ENCODE assay signal across 9 cellular contexts in the genomic region with DNA sequence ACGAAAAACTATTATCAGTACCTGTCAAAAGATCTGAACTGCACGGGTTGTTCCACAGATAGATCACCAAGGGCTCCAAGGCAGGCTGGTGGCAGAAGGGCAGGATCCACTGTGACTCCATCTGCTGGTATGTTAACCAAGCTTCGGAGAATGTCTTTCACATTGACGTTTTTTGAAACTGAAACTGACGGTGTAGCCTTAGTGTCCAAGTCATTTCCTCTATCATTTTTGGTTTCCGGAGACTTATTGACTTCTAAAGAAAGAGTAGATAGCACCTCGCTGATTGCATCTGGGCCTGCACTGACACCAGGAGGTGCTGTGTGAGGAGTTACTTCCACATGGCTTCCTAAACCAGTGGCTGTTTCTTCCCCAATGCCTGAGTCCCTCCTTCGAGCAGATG.
DNase-seq lines count a peak whose midpoint lies in the region; ATAC-seq and FAIRE-seq lines count a peak whose summit lies in the region.
"Had no signal": no experiment of that assay in that cellular context is flagged by ENCODE, and none has a peak within 500 bp of the region (broad histone marks: within the 10 kb centered on the region; RNA-seq: fewer than 3 reads in every experiment).

No MANE protein-coding gene starts in this region.

- H3K27ac Mint-ChIP-seq in T-helper 1 cell treated with Interleukin-12 subunit alpha and Interleukin-12 subunit beta and Interleukin-4 antibody, amounts not matched to agents 30 μg/mL and 1 μg/mL, for 36 hours, result peak overlapping the region; percentile 76
- peak overlapping the region; percentile 21 to 91 for H3K27ac Mint-ChIP-seq in effector memory CD8-positive, alpha-beta T cell
- H3K27ac Mint-ChIP-seq: brain had no signal

- H3K36me3 Mint-ChIP-seq in T-helper 1 cell treated with Interleukin-12 subunit alpha and Interleukin-12 subunit beta and Interleukin-4 antibody, amounts not matched to agents 30 μg/mL and 1 μg/mL, for 36 hours (ENCODE audit: low read depth), result peaks cover 28% of the 10 kb centered on the region
- H3K36me3 Mint-ChIP-seq in effector memory CD8-positive, alpha-beta T cell (ENCODE audit: insufficient read depth), result peaks cover 16% of the 10 kb centered on the region

- H3K4me1 Mint-ChIP-seq in T-helper 1 cell treated with Interleukin-12 subunit alpha and Interleukin-12 subunit beta and Interleukin-4 antibody, amounts not matched to agents 30 μg/mL and 1 μg/mL, for 36 hours (ENCODE audit: low read depth), result peaks cover 12% of the 10 kb centered on the region
- H3K4me1 Mint-ChIP-seq in effector memory CD8-positive, alpha-beta T cell (ENCODE audit: low read depth in 2 of 2), result peaks cover 33 to 63% of the 10 kb centered on the region in 2 donors
- H3K4me1 Mint-ChIP-seq: brain had no signal

- ATAC-seq in GM18498 (IDR thresholded peaks at IDR 0.05; ENCODE audit: unreplicated experiment), result peak; percentile 95
- peak; percentile 91 for ATAC-seq in HG02623 (IDR thresholded peaks at IDR 0.05; ENCODE audit: unreplicated experiment)
- ATAC-seq in effector memory CD8-positive, alpha-beta T cell (replicated peaks), result peak; percentile 97

- H3K27me3 Mint-ChIP-seq in T-helper 1 cell treated with Interleukin-12 subunit alpha and Interleukin-12 subunit beta and Interleukin-4 antibody, amounts not matched to agents 30 μg/mL and 1 μg/mL, for 36 hours (ENCODE audit: low read depth), result no peaks in the 10 kb centered on the region
- no peaks in the 10 kb centered on the region for H3K27me3 Mint-ChIP-seq in effector memory CD8-positive, alpha-beta T cell
- H3K27me3 Mint-ChIP-seq: brain had no signal

- H3K4me3 Mint-ChIP-seq in T-helper 1 cell treated with Interleukin-12 subunit alpha and Interleukin-12 subunit beta and Interleukin-4 antibody, amounts not matched to agents 30 μg/mL and 1 μg/mL, for 36 hours, result peak overlapping the region; percentile 13
- H3K4me3 Mint-ChIP-seq in effector memory CD8-positive, alpha-beta T cell, result peak overlapping the region; percentile 9 to 74
- H3K4me3 Mint-ChIP-seq: brain had no signal

- peak; percentile 47 to 68 (median 56) for DNase-seq in effector memory CD8-positive, alpha-beta T cell
- DNase-seq in anterior cingulate cortex (lab: John Stamatoyannopoulos, UW) (no peak), HTR-8/SVneo (ENCODE audit: insufficient read length, low spot score) (no peak), occipital lobe (lab: John Stamatoyannopoulos, UW) (no peak), NCI-H1048 (lab: John Stamatoyannopoulos, UW) (no peak)

- no peak for FAIRE-seq in HTR-8/SVneo (lab: Jason Lieb, UNC)

- H3K9me3 Mint-ChIP-seq in T-helper 1 cell treated with Interleukin-12 subunit alpha and Interleukin-12 subunit beta and Interleukin-4 antibody, amounts not matched to agents 30 μg/mL and 1 μg/mL, for 36 hours, result no peaks in the 10 kb centered on the region
- H3K9me3 Mint-ChIP-seq in effector memory CD8-positive, alpha-beta T cell, result no peaks in the 10 kb centered on the region

Comparison
In these comparisons a context has a peak if more than half of its experiments do, and no peak if none do; other contexts are left out.
1. DNase-seq: peak in effector memory CD8-positive, alpha-beta T cell (3 of 3); none in anterior cingulate cortex (0 of 58), HTR-8/SVneo (single experiment), occipital lobe (single experiment) and NCI-H1048 (single experiment).
2. Peak in every context shown above with its lines, with median percentiles within 50 percentile points of each other: ATAC-seq.